Comparison of ENCODE assay signal across 12 cellular contexts in the genomic region with DNA sequence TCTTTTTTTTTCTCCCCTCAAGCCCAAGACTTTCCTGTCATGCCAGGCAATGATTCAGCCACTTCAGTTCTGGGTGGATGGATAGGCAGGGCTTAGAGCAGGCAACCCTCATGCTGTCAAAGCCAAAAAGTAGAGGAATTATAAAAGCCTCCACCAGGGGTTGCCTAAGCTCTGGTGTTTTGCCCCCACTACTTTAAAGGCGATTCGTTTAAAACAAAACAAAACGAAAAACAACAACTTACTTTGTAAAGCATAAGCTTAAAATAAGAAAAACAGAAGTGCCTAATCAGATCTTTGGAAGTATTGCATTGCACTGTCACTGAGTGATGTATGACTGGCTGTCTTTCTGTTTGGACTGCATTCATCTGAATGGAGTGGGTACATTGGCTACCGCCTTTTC. TPM values are rescaled to one million over a fixed set of nuclear protein-coding genes. Genes with fewer than 3 reads are reported as not detected.
DNase-seq lines count a peak whose midpoint lies in the region; ATAC-seq and TF ChIP-seq lines count a peak whose summit lies in the region.
"Had no signal": no experiment of that assay in that cellular context is flagged by ENCODE, and none has a peak within 500 bp of the region (broad histone marks: within the 10 kb centered on the region; RNA-seq: fewer than 3 reads in every experiment).

No MANE protein-coding gene starts in this region.

- no peaks in the 10 kb centered on the region for H3K9me3 Mint-ChIP-seq in CD14-positive monocyte
- no peaks in the 10 kb centered on the region for H3K9me3 Mint-ChIP-seq in stimulated activated naive B cell treated with anti-CD40 and anti-IgM and Interleukin-4, amounts not matched to agents 10 μg/mL and 1 μg/mL and 100 μg/mL, for 72 hours
- H3K9me3 Mint-ChIP-seq: IgD-negative memory B cell, immature natural killer cell had no signal

- 16 to 36% methylated on average over 4 of the region's 4 CpGs for WGBS in testis, 2 donors

- peak; percentile 57 for ATAC-seq in GM19397 (IDR thresholded peaks at IDR 0.05; ENCODE audit: unreplicated experiment)
- peak; percentile 50; the same call in 2 of the 3 replicates for ATAC-seq in SK-N-SH treated with all-trans-retinoic acid at 6 μM for 48 hours
- no peak for ATAC-seq in GM21717 (IDR thresholded peaks at IDR 0.05; ENCODE audit: unreplicated experiment)
- ATAC-seq in stimulated activated naive B cell treated with anti-CD40 and anti-IgM and Interleukin-4, amounts not matched to agents 10 μg/mL and 1 μg/mL and 100 μg/mL, for 72 hours (replicated peaks): no peak

- H3K36me3 Mint-ChIP-seq in CD14-positive monocyte: no peaks in the 10 kb centered on the region
- H3K36me3 Mint-ChIP-seq in stimulated activated naive B cell treated with anti-CD40 and anti-IgM and Interleukin-4, amounts not matched to agents 10 μg/mL and 1 μg/mL and 100 μg/mL, for 72 hours: no peaks in the 10 kb centered on the region
- H3K36me3 Mint-ChIP-seq: IgD-negative memory B cell, immature natural killer cell had no signal

- no peak overlapping the region for H3K4me3 ChIP-seq in kidney epithelial cell (ENCODE audit: low read depth, low read length)
- no peak overlapping the region for H3K4me3 ChIP-seq in testis
- H3K4me3 ChIP-seq: colonic mucosa had no signal

- H3K9me3 ChIP-seq in testis: no peaks in the 10 kb centered on the region
- H3K9me3 ChIP-seq: colonic mucosa had no signal

- peak overlapping the region in 6 of 7 donors; percentile 5 to 80 (median 25) for H3K27ac Mint-ChIP-seq in CD14-positive monocyte
- H3K27ac Mint-ChIP-seq in stimulated activated naive B cell treated with anti-CD40 and anti-IgM and Interleukin-4, amounts not matched to agents 10 μg/mL and 1 μg/mL and 100 μg/mL, for 72 hours: no peak overlapping the region

- intact Hi-C loops in CD14-positive monocyte (cut with micrococcal nuclease): no loop called here
- intact Hi-C loops in testis (cut with DNase I; ENCODE audit: low total_unique reads): no loop called here

- peaks cover 0 to 3% (median 3%) of the 10 kb centered on the region in 3 donors for H3K27me3 Mint-ChIP-seq in CD14-positive monocyte (ENCODE audit: low read depth in 3 of 3)
- peaks cover 6 to 15% of the 10 kb centered on the region in 2 donors for H3K27me3 Mint-ChIP-seq in stimulated activated naive B cell treated with anti-CD40 and anti-IgM and Interleukin-4, amounts not matched to agents 10 μg/mL and 1 μg/mL and 100 μg/mL, for 72 hours

- TF ChIP-seq CTCF in CD14-positive monocyte (IDR thresholded peaks at IDR 0.05) (peak; percentile 20), kidney epithelial cell (IDR thresholded peaks at IDR 0.05; ENCODE audit: insufficient read depth, low read length, poor library complexity, severe bottlenecking) (peak; percentile 23), testis (IDR thresholded peaks at IDR 0.05) (peak in 1 of 3 experiments; percentile 23)

- H3K36me3 ChIP-seq in kidney epithelial cell (ENCODE audit: control insufficient read depth, insufficient read depth, low read length) (no peaks in the 10 kb centered on the region), testis (ENCODE audit: low read depth, missing control alignments) (no peaks in the 10 kb centered on the region)
- H3K36me3 ChIP-seq: colonic mucosa had no signal

- no peaks in the 10 kb centered on the region for H3K4me1 ChIP-seq in testis
- H3K4me1 ChIP-seq: colonic mucosa had no signal

- peaks cover 23% of the 10 kb centered on the region for H3K4me1 Mint-ChIP-seq in CD14-positive monocyte
- peaks cover 2 to 21% of the 10 kb centered on the region in 2 donors for H3K4me1 Mint-ChIP-seq in stimulated activated naive B cell treated with anti-CD40 and anti-IgM and Interleukin-4, amounts not matched to agents 10 μg/mL and 1 μg/mL and 100 μg/mL, for 72 hours

- no peak for DNase-seq in CD14-positive monocyte (ENCODE audit: low spot score)
- no peak for DNase-seq in kidney epithelial cell (ENCODE audit: low read depth)
- no peak for DNase-seq in stimulated activated CD4-positive, alpha-beta T cell treated with anti-CD3 and anti-CD28 coated beads, Interleukin-1b, Interleukin-23, amount 100 ng/mL, for 48 hours
- DNase-seq in stimulated activated naive B cell treated with anti-CD40 and anti-IgM and Interleukin-4, amounts not matched to agents 10 μg/mL and 1 μg/mL and 100 μg/mL, for 72 hours: no peak
- DNase-seq in testis: no peak
- DNase-seq: colonic mucosa, GOT3, immature natural killer cell had no signal

- no peak for TF ChIP-seq POLR2A in testis (IDR thresholded peaks at IDR 0.05)

- H3K27ac ChIP-seq in testis: no peak overlapping the region
- H3K27ac ChIP-seq: colonic mucosa had no signal

- H3K4me3 Mint-ChIP-seq in CD14-positive monocyte: peak overlapping the region in 1 of 2 donors; percentile 70
- no peak overlapping the region for H3K4me3 Mint-ChIP-seq in stimulated activated naive B cell treated with anti-CD40 and anti-IgM and Interleukin-4, amounts not matched to agents 10 μg/mL and 1 μg/mL and 100 μg/mL, for 72 hours
- H3K4me3 Mint-ChIP-seq: immature natural killer cell had no signal

- no peaks in the 10 kb centered on the region for H3K27me3 ChIP-seq in kidney epithelial cell (ENCODE audit: control insufficient read depth, insufficient read depth, low read length)
- H3K27me3 ChIP-seq in testis: no peaks in the 10 kb centered on the region
- H3K27me3 ChIP-seq: colonic mucosa had no signal

TF ChIP-seq in SK-N-SH treated with all-trans-retinoic acid at 6 μM for 48 hours, 23 proteins besides CTCF, POLR2A, EP300 and RAD21:
- TF ChIP-seq ISL1 (CRISPR knock-in tag; IDR thresholded peaks at IDR 0.05) (no peak), TCF4 (CRISPR knock-in tag; IDR thresholded peaks at IDR 0.05; ENCODE audit: borderline replicate concordance) (no peak), ZFP3 (CRISPR knock-in tag; IDR thresholded peaks at IDR 0.05) (no peak), OSR1 (CRISPR knock-in tag; IDR thresholded peaks at IDR 0.05) (no peak), ZNF70 (CRISPR knock-in tag; IDR thresholded peaks at IDR 0.05) (no peak), TOX (CRISPR knock-in tag; IDR thresholded peaks at IDR 0.05; ENCODE audit: borderline replicate concordance) (no peak), ARNTL (CRISPR knock-in tag; IDR thresholded peaks at IDR 0.05; ENCODE audit: borderline replicate concordance, low read depth) (no peak), RARB (CRISPR knock-in tag; IDR thresholded peaks at IDR 0.05) (no peak)
- TF ChIP-seq, protein P1, sequence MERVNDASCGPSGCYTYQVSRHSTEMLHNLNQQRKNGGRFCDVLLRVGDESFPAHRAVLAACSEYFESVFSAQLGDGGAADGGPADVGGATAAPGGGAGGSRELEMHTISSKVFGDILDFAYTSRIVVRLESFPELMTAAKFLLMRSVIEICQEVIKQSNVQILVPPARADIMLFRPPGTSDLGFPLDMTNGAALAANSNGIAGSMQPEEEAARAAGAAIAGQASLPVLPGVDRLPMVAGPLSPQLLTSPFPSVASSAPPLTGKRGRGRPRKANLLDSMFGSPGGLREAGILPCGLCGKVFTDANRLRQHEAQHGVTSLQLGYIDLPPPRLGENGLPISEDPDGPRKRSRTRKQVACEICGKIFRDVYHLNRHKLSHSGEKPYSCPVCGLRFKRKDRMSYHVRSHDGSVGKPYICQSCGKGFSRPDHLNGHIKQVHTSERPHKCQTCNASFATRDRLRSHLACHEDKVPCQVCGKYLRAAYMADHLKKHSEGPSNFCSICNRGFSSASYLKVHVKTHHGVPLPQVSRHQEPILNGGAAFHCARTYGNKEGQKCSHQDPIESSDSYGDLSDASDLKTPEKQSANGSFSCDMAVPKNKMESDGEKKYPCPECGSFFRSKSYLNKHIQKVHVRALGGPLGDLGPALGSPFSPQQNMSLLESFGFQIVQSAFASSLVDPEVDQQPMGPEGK (CRISPR knock-in tag; IDR thresholded peaks at IDR 0.05; ENCODE audit: borderline replicate concordance): no peak
- TF ChIP-seq, protein P2, sequence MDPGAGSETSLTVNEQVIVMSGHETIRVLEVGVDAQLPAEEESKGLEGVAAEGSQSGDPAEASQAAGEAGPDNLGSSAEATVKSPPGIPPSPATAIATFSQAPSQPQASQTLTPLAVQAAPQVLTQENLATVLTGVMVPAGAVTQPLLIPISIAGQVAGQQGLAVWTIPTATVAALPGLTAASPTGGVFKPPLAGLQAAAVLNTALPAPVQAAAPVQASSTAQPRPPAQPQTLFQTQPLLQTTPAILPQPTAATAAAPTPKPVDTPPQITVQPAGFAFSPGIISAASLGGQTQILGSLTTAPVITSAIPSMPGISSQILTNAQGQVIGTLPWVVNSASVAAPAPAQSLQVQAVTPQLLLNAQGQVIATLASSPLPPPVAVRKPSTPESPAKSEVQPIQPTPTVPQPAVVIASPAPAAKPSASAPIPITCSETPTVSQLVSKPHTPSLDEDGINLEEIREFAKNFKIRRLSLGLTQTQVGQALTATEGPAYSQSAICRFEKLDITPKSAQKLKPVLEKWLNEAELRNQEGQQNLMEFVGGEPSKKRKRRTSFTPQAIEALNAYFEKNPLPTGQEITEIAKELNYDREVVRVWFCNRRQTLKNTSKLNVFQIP (CRISPR knock-in tag; IDR thresholded peaks at IDR 0.05; ENCODE audit: borderline replicate concordance, low read depth): no peak
- TF ChIP-seq, protein P3, sequence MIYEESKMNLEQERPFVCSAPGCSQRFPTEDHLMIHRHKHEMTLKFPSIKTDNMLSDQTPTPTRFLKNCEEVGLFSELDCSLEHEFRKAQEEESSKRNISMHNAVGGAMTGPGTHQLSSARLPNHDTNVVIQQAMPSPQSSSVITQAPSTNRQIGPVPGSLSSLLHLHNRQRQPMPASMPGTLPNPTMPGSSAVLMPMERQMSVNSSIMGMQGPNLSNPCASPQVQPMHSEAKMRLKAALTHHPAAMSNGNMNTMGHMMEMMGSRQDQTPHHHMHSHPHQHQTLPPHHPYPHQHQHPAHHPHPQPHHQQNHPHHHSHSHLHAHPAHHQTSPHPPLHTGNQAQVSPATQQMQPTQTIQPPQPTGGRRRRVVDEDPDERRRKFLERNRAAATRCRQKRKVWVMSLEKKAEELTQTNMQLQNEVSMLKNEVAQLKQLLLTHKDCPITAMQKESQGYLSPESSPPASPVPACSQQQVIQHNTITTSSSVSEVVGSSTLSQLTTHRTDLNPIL (CRISPR knock-in tag; IDR thresholded peaks at IDR 0.05; ENCODE audit: low read depth): no peak

RNA-seq across cellular contexts. Expression of a gene that starts 5.3 kb away (rescaled TPM):
- polyA plus RNA-seq in CD14-positive monocyte (10 to 100 TPM; 79.5 to 94.3 TPM), testis (ENCODE audit: insufficient read depth, low read depth, low replicate concordance) (25.3 TPM)
- total RNA-seq in kidney epithelial cell (50.1 and 62.0 TPM in 2 replicates), testis (10 to 100 TPM; 30.2 to 38.4 TPM)

RNA-seq across cellular contexts. Expression of a gene that starts 30.4 kb away (rescaled TPM):
- 10 to 100 TPM; 15.5 to 20.7 TPM for polyA plus RNA-seq in CD14-positive monocyte
- 7.9 and 11.2 TPM in 2 replicates for total RNA-seq in kidney epithelial cell
- total RNA-seq in testis: 10 to 100 TPM; 10.6 to 12.0 TPM
- 13.4 TPM for polyA plus RNA-seq in testis (ENCODE audit: insufficient read depth, low read depth, low replicate concordance)

RNA-seq across cellular contexts. Expression of a gene that starts 39.3 kb away (rescaled TPM):
- polyA plus RNA-seq in CD14-positive monocyte (not detected), testis (ENCODE audit: insufficient read depth, low read depth, low replicate concordance) (16.6 TPM)
- total RNA-seq in kidney epithelial cell (not detected in 2 replicates), testis (1 to 10 TPM; 5.6 to 8.7 TPM)
- total RNA-seq: colonic mucosa had no signal
- polyA plus RNA-seq: IgD-negative memory B cell, immature natural killer cell had no signal

Comparison
In these comparisons a context has a peak if more than half of its experiments do, and no peak if none do; other contexts are left out.
1. ATAC-seq: peak in GM19397 (single experiment) and SK-N-SH treated with all-trans-retinoic acid at 6 μM for 48 hours (single experiment); none in GM21717 (single experiment) and stimulated activated naive B cell treated with anti-CD40 and anti-IgM and Interleukin-4, amounts not matched to agents 10 μg/mL and 1 μg/mL and 100 μg/mL, for 72 hours (0 of 2).